Comparison of ENCODE assay signal across 1 cellular context in the genomic region with DNA sequence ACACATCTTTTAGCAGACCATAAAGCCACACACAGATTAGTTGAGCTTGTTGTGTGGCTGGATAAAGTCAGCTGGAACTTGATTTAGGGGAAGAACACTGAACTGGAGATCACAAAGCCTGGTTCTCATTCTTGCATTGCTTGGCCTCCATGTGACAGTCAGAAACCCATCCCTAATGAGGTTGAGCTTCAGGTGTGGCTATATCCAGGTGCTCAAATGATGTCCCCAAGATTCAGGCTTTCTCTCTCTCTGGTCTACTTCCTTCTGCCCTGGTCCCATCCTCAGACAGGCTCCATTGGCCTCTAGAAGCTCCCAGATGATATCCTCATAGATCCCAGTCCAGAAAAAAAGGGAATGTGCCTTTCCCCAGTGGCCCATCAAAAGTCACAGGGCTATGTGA.
TF ChIP-seq lines count a peak whose summit lies in the region.

No MANE protein-coding gene starts in this region.

TF ChIP-seq in WTC11, 78 proteins besides CTCF, POLR2A, EP300 and RAD21 (continued from another document):
- TF ChIP-seq, protein P1, sequence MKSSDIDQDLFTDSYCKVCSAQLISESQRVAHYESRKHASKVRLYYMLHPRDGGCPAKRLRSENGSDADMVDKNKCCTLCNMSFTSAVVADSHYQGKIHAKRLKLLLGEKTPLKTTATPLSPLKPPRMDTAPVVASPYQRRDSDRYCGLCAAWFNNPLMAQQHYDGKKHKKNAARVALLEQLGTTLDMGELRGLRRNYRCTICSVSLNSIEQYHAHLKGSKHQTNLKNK (CRISPR knock-in tag; IDR thresholded peaks at IDR 0.05): no peak
- TF ChIP-seq, protein P2, sequence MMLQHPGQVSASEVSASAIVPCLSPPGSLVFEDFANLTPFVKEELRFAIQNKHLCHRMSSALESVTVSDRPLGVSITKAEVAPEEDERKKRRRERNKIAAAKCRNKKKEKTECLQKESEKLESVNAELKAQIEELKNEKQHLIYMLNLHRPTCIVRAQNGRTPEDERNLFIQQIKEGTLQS (CRISPR knock-in tag; conservative IDR thresholded peaks at IDR 0.05): no peak
- no peak for TF ChIP-seq EMX1 (CRISPR knock-in tag; IDR thresholded peaks at IDR 0.05)
- no peak for TF ChIP-seq OVOL2 (CRISPR knock-in tag; IDR thresholded peaks at IDR 0.05; ENCODE audit: borderline replicate concordance)
- no peak for TF ChIP-seq ZNF121 (CRISPR knock-in tag; IDR thresholded peaks at IDR 0.05)
- TF ChIP-seq, protein P3, sequence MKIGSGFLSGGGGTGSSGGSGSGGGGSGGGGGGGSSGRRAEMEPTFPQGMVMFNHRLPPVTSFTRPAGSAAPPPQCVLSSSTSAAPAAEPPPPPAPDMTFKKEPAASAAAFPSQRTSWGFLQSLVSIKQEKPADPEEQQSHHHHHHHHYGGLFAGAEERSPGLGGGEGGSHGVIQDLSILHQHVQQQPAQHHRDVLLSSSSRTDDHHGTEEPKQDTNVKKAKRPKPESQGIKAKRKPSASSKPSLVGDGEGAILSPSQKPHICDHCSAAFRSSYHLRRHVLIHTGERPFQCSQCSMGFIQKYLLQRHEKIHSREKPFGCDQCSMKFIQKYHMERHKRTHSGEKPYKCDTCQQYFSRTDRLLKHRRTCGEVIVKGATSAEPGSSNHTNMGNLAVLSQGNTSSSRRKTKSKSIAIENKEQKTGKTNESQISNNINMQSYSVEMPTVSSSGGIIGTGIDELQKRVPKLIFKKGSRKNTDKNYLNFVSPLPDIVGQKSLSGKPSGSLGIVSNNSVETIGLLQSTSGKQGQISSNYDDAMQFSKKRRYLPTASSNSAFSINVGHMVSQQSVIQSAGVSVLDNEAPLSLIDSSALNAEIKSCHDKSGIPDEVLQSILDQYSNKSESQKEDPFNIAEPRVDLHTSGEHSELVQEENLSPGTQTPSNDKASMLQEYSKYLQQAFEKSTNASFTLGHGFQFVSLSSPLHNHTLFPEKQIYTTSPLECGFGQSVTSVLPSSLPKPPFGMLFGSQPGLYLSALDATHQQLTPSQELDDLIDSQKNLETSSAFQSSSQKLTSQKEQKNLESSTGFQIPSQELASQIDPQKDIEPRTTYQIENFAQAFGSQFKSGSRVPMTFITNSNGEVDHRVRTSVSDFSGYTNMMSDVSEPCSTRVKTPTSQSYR (CRISPR knock-in tag; IDR thresholded peaks at IDR 0.05): no peak
- TF ChIP-seq SMAD3 (CRISPR knock-in tag; IDR thresholded peaks at IDR 0.05; ENCODE audit: borderline replicate concordance): no peak
- TF ChIP-seq, protein P4, sequence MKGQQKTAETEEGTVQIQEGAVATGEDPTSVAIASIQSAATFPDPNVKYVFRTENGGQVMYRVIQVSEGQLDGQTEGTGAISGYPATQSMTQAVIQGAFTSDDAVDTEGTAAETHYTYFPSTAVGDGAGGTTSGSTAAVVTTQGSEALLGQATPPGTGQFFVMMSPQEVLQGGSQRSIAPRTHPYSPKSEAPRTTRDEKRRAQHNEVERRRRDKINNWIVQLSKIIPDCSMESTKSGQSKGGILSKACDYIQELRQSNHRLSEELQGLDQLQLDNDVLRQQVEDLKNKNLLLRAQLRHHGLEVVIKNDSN (CRISPR knock-in tag; IDR thresholded peaks at IDR 0.05): no peak
- no peak for TF ChIP-seq NR3C1 (CRISPR knock-in tag; conservative IDR thresholded peaks at IDR 0.05; ENCODE audit: low read depth)
- TF ChIP-seq, protein P5, sequence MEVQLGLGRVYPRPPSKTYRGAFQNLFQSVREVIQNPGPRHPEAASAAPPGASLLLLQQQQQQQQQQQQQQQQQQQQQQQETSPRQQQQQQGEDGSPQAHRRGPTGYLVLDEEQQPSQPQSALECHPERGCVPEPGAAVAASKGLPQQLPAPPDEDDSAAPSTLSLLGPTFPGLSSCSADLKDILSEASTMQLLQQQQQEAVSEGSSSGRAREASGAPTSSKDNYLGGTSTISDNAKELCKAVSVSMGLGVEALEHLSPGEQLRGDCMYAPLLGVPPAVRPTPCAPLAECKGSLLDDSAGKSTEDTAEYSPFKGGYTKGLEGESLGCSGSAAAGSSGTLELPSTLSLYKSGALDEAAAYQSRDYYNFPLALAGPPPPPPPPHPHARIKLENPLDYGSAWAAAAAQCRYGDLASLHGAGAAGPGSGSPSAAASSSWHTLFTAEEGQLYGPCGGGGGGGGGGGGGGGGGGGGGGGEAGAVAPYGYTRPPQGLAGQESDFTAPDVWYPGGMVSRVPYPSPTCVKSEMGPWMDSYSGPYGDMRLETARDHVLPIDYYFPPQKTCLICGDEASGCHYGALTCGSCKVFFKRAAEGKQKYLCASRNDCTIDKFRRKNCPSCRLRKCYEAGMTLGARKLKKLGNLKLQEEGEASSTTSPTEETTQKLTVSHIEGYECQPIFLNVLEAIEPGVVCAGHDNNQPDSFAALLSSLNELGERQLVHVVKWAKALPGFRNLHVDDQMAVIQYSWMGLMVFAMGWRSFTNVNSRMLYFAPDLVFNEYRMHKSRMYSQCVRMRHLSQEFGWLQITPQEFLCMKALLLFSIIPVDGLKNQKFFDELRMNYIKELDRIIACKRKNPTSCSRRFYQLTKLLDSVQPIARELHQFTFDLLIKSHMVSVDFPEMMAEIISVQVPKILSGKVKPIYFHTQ (CRISPR knock-in tag; IDR thresholded peaks at IDR 0.05): no peak
- TF ChIP-seq, protein P6, sequence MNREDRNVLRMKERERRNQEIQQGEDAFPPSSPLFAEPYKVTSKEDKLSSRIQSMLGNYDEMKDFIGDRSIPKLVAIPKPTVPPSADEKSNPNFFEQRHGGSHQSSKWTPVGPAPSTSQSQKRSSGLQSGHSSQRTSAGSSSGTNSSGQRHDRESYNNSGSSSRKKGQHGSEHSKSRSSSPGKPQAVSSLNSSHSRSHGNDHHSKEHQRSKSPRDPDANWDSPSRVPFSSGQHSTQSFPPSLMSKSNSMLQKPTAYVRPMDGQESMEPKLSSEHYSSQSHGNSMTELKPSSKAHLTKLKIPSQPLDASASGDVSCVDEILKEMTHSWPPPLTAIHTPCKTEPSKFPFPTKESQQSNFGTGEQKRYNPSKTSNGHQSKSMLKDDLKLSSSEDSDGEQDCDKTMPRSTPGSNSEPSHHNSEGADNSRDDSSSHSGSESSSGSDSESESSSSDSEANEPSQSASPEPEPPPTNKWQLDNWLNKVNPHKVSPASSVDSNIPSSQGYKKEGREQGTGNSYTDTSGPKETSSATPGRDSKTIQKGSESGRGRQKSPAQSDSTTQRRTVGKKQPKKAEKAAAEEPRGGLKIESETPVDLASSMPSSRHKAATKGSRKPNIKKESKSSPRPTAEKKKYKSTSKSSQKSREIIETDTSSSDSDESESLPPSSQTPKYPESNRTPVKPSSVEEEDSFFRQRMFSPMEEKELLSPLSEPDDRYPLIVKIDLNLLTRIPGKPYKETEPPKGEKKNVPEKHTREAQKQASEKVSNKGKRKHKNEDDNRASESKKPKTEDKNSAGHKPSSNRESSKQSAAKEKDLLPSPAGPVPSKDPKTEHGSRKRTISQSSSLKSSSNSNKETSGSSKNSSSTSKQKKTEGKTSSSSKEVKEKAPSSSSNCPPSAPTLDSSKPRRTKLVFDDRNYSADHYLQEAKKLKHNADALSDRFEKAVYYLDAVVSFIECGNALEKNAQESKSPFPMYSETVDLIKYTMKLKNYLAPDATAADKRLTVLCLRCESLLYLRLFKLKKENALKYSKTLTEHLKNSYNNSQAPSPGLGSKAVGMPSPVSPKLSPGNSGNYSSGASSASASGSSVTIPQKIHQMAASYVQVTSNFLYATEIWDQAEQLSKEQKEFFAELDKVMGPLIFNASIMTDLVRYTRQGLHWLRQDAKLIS (CRISPR knock-in tag; IDR thresholded peaks at IDR 0.05; ENCODE audit: borderline replicate concordance): no peak
